Comparison of ENCODE assay signal across 8 cellular contexts in the genomic region with DNA sequence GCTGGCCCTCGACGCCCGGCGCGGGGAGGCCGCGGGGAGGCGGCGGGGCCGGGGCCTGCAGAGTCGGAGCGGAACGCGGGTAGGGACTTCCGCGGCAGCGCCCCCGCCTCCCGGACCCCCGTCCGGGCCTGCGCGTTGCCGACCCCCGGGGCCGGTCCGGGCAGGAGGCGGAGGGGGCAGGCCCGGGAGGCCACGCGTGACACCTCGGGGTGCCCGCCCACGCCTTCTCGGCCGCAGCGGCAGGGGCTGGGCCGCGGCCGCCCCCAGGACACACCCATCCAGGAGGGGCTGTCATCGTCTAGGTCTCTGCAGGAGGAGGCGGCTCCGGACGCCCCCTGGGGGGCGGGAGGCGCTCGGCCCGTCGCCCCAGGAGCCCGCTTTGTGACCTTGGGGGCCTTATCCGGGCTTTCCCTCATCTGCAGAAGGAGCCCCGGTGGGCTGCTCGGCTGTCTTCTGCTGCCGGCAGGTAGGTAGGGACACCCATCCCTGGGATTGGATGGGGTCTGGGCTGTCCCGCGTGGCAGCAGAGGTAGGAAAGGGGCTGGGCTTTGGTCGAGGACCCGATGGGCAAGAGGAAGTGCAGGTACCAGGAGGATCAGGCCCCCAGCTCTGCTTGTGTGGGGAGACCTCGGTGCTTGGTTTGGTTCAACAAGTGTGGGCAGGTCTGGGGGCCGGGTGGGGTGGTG.
A peak's percentile ranks its signal among the peaks of the same experiment; 100 is the strongest.
DNase-seq lines count a peak whose midpoint lies in the region; ATAC-seq and TF ChIP-seq lines count a peak whose summit lies in the region.

No MANE protein-coding gene starts in this region.

- H3K36me3 ChIP-seq in adipocyte (ENCODE audit: control insufficient read depth, insufficient read depth, low read length, severe bottlenecking): peaks cover 11% of the 10 kb centered on the region

- H3K27me3 ChIP-seq in adipocyte (replicated peaks; ENCODE audit: control insufficient read depth, insufficient read depth, low read length): no peaks in the 10 kb centered on the region

- peak overlapping the region; percentile 85 for H3K9ac ChIP-seq in adipocyte (ENCODE audit: low read length)

- peak overlapping the region; percentile 88 for H3K4me3 ChIP-seq in adipocyte (ENCODE audit: low read length)

- ATAC-seq in GM19324 (IDR thresholded peaks at IDR 0.05; ENCODE audit: low FRiP score, unreplicated experiment) (peak; percentile 73), HG03432 (IDR thresholded peaks at IDR 0.05; ENCODE audit: unreplicated experiment) (peak; percentile 86), SK-N-SH treated with all-trans-retinoic acid at 6 μM for 48 hours (peak; percentile 68)

- DNase-seq in COLO668 (lab: John Stamatoyannopoulos, UW; ENCODE audit: unreplicated experiment) (peak; percentile 64), adipocyte (ENCODE audit: low read depth) (peak; percentile 60), iPS-NIHi11 (ENCODE audit: low spot score) (peak; percentile 88), dedifferentiated amniotic fluid mesenchymal stem cell (ENCODE audit: extremely low spot score) (no peak)
- peak; percentile 50 for DNase-seq in stimulated activated CD4-positive, alpha-beta T cell treated with anti-CD3 and anti-CD28 coated beads, Interleukin-1b, Interleukin-23, amount 100 ng/mL, for 48 hours

- H3K4me1 ChIP-seq in adipocyte (ENCODE audit: control insufficient read depth, insufficient read depth, low read length): peaks cover 21% of the 10 kb centered on the region

- H3K9me3 ChIP-seq in adipocyte (ENCODE audit: control insufficient read depth, low read length): no peaks in the 10 kb centered on the region

TF ChIP-seq in SK-N-SH treated with all-trans-retinoic acid at 6 μM for 48 hours, 23 proteins besides CTCF, POLR2A, EP300 and RAD21:
- TF ChIP-seq, protein P1, sequence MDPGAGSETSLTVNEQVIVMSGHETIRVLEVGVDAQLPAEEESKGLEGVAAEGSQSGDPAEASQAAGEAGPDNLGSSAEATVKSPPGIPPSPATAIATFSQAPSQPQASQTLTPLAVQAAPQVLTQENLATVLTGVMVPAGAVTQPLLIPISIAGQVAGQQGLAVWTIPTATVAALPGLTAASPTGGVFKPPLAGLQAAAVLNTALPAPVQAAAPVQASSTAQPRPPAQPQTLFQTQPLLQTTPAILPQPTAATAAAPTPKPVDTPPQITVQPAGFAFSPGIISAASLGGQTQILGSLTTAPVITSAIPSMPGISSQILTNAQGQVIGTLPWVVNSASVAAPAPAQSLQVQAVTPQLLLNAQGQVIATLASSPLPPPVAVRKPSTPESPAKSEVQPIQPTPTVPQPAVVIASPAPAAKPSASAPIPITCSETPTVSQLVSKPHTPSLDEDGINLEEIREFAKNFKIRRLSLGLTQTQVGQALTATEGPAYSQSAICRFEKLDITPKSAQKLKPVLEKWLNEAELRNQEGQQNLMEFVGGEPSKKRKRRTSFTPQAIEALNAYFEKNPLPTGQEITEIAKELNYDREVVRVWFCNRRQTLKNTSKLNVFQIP (CRISPR knock-in tag; IDR thresholded peaks at IDR 0.05; ENCODE audit: borderline replicate concordance, low read depth): no peak
- TF ChIP-seq TCF4 (CRISPR knock-in tag; IDR thresholded peaks at IDR 0.05; ENCODE audit: borderline replicate concordance): no peak
- no peak for TF ChIP-seq BACH2 (CRISPR knock-in tag; IDR thresholded peaks at IDR 0.05; ENCODE audit: borderline replicate concordance)
- no peak for TF ChIP-seq PPARA (CRISPR knock-in tag; IDR thresholded peaks at IDR 0.05; ENCODE audit: borderline replicate concordance)
- no peak for TF ChIP-seq ZFP30 (CRISPR knock-in tag; IDR thresholded peaks at IDR 0.05)
- no peak for TF ChIP-seq RARB (CRISPR knock-in tag; IDR thresholded peaks at IDR 0.05)
- TF ChIP-seq, protein P2, sequence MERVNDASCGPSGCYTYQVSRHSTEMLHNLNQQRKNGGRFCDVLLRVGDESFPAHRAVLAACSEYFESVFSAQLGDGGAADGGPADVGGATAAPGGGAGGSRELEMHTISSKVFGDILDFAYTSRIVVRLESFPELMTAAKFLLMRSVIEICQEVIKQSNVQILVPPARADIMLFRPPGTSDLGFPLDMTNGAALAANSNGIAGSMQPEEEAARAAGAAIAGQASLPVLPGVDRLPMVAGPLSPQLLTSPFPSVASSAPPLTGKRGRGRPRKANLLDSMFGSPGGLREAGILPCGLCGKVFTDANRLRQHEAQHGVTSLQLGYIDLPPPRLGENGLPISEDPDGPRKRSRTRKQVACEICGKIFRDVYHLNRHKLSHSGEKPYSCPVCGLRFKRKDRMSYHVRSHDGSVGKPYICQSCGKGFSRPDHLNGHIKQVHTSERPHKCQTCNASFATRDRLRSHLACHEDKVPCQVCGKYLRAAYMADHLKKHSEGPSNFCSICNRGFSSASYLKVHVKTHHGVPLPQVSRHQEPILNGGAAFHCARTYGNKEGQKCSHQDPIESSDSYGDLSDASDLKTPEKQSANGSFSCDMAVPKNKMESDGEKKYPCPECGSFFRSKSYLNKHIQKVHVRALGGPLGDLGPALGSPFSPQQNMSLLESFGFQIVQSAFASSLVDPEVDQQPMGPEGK (CRISPR knock-in tag; IDR thresholded peaks at IDR 0.05; ENCODE audit: borderline replicate concordance): peak; percentile 64; the same call in 1 of the 2 replicates
TF ChIP-seq in SK-N-SH treated with all-trans-retinoic acid at 6 μM for 48 hours: peak in this region for 1.
